16 cellular contexts compared by ENCODE assay signal in genomic region chr12:46553266-46553665, GRCh38.
A peak's percentile ranks its signal among the peaks of the same experiment; 100 is the strongest.
DNase-seq lines count a peak whose midpoint lies in the region; ATAC-seq and TF ChIP-seq lines count a peak whose summit lies in the region.
"Had no signal": no experiment of that assay in that cellular context is flagged by ENCODE, and none has a peak within 500 bp of the region (broad histone marks: within the 10 kb centered on the region; RNA-seq: fewer than 3 reads in every experiment).

No MANE protein-coding gene starts in this region.

- in situ Hi-C loops in GM23248 (cut with MboI) = no loop called here

- no peaks in the 10 kb centered on the region for H3K36me3 Mint-ChIP-seq in natural killer cell treated with Interleukin-12 subunit alpha and Interleukin-12 subunit beta and Interleukin-15 and Interleukin-18, amount 100 ng/mL, for 72 hours

- H3K4me1 ChIP-seq in GM23248 (ENCODE audit: insufficient read depth) = peaks cover 78% of the 10 kb centered on the region
- peaks cover 82% of the 10 kb centered on the region for H3K4me1 ChIP-seq in SJSA1 (replicated peaks)
- peaks cover 20 to 26% (median 24%) of the 10 kb centered on the region in 3 donors for H3K4me1 ChIP-seq in skeletal muscle tissue (ENCODE audit: control insufficient read depth in 3 of 3, insufficient read depth in 3 of 3, low read length in 3 of 3)
- H3K4me1 ChIP-seq: upper lobe of left lung had no signal

- H3K79me2 ChIP-seq in GM23248 (ENCODE audit: insufficient read depth) = peaks cover 13% of the 10 kb centered on the region
- H3K79me2 ChIP-seq: parathyroid adenoma had no signal

- H3K27ac Mint-ChIP-seq in natural killer cell treated with Interleukin-12 subunit alpha and Interleukin-12 subunit beta and Interleukin-15 and Interleukin-18, amount 100 ng/mL, for 72 hours = peak overlapping the region in 1 of 2 donors; percentile 70

- peaks cover 0 to 2% of the 10 kb centered on the region in 2 donors for H3K27me3 Mint-ChIP-seq in natural killer cell treated with Interleukin-12 subunit alpha and Interleukin-12 subunit beta and Interleukin-15 and Interleukin-18, amount 100 ng/mL, for 72 hours

- peak overlapping the region; percentile 24; the same call in 1 of the 2 replicates for H3K9ac ChIP-seq in GM23248
- H3K9ac ChIP-seq in skeletal muscle tissue (ENCODE audit: low read depth in 1 of 3, low read length in 3 of 3) = no peak overlapping the region
- H3K9ac ChIP-seq: parathyroid adenoma had no signal

- H3K4me3 Mint-ChIP-seq in natural killer cell treated with Interleukin-12 subunit alpha and Interleukin-12 subunit beta and Interleukin-15 and Interleukin-18, amount 100 ng/mL, for 72 hours = no peak overlapping the region

- 37 to 44% methylated on average over 2 of the region's 2 CpGs for WGBS in GM23248 (ENCODE audit: low coverage in 1 of 2, low lambda C conversion rate in 2 of 2, missing lambda C conversion rate in 2 of 2), 2 experiments

- TF ChIP-seq CTCF in fibroblast of mammary gland (conservative IDR thresholded peaks at IDR 0.05; ENCODE audit: control insufficient read depth, insufficient read depth, low read depth, low read length) = no peak

- DNase-seq in GM23248 = peak; percentile 88
- DNase-seq in SJSA1 (ENCODE audit: low read depth in 1 of 2, low spot score in 2 of 2) = peak in 1 of 2 experiments; percentile 51
- DNase-seq in fibroblast of mammary gland (ENCODE audit: low read depth) = peak; percentile 90
- DNase-seq in NCI-H1417 treated with DMSO at 0.1 percent for 48 hours (lab: John Stamatoyannopoulos, UW) = no peak
- DNase-seq in natural killer cell treated with Interleukin-12 subunit alpha and Interleukin-12 subunit beta and Interleukin-15 and Interleukin-18, amount 100 ng/mL, for 72 hours (ENCODE audit: low spot score) = no peak
- DNase-seq: foreskin melanocyte, NCI-H1417, T-helper 9 cell, upper lobe of left lung had no signal

- 0 out of 2 replicates have a peak overlapping the region, but pooled peaks have one; percentile 7 for H3K4me3 ChIP-seq in GM23248
- H3K4me3 ChIP-seq in SJSA1 = no peak overlapping the region
- H3K4me3 ChIP-seq in fibroblast of mammary gland (ENCODE audit: control insufficient read depth, low read depth, low read length) = no peak overlapping the region
- no peak overlapping the region for H3K4me3 ChIP-seq in skeletal muscle tissue (ENCODE audit: low read length in 3 of 3)
- H3K4me3 ChIP-seq: ascending aorta, upper lobe of left lung had no signal

- no peak overlapping the region for H2AFZ ChIP-seq in GM23248
- H2AFZ ChIP-seq: parathyroid adenoma had no signal

- H3K9me3 Mint-ChIP-seq in natural killer cell treated with Interleukin-12 subunit alpha and Interleukin-12 subunit beta and Interleukin-15 and Interleukin-18, amount 100 ng/mL, for 72 hours = peaks cover 6% of the 10 kb centered on the region

- H3K36me3 ChIP-seq in GM23248 (ENCODE audit: low read depth) (no peaks in the 10 kb centered on the region), SJSA1 (no peaks in the 10 kb centered on the region), skeletal muscle tissue (ENCODE audit: control insufficient read depth in 3 of 3, insufficient read depth in 3 of 3, low read length in 3 of 3) (no peaks in the 10 kb centered on the region)
- H3K36me3 ChIP-seq: ascending aorta, upper lobe of left lung had no signal

- H3F3A ChIP-seq in GM23248 (ENCODE audit: insufficient read depth) = peaks cover 86% of the 10 kb centered on the region

- ATAC-seq in GM18909 (IDR thresholded peaks at IDR 0.05; ENCODE audit: poor library complexity, unreplicated experiment) (no peak), GM18517 (IDR thresholded peaks at IDR 0.05; ENCODE audit: unreplicated experiment) (no peak)
- no peak for ATAC-seq in natural killer cell treated with Interleukin-12 subunit alpha and Interleukin-12 subunit beta and Interleukin-15 and Interleukin-18, amount 100 ng/mL, for 72 hours
- ATAC-seq: left lobe of liver had no signal

- H3K27ac ChIP-seq in GM23248 (peak overlapping the region; percentile 94), SJSA1 (peak overlapping the region; percentile 24), skeletal muscle tissue (ENCODE audit: low read depth, low read length) (peak overlapping the region; percentile 34)
- H3K27ac ChIP-seq: HL-60, parathyroid adenoma, upper lobe of left lung had no signal

- no peaks in the 10 kb centered on the region for H3K27me3 ChIP-seq in GM23248 (replicated peaks; ENCODE audit: insufficient read depth)
- no peaks in the 10 kb centered on the region for H3K27me3 ChIP-seq in SJSA1 (replicated peaks)
- no peaks in the 10 kb centered on the region for H3K27me3 ChIP-seq in skeletal muscle tissue (ENCODE audit: control insufficient read depth in 3 of 3, insufficient read depth in 3 of 3, low read length in 3 of 3)
- H3K27me3 ChIP-seq: ascending aorta, upper lobe of left lung had no signal

- no peaks in the 10 kb centered on the region for H4K20me1 ChIP-seq in GM23248 (ENCODE audit: insufficient read depth)

- peak overlapping the region; percentile 73 for H3K4me2 ChIP-seq in GM23248 (ENCODE audit: unreplicated experiment)

- no peaks in the 10 kb centered on the region for H3K9me3 ChIP-seq in GM23248 (ENCODE audit: low read depth)
- H3K9me3 ChIP-seq in SJSA1 (replicated peaks) = no peaks in the 10 kb centered on the region
- no peaks in the 10 kb centered on the region for H3K9me3 ChIP-seq in skeletal muscle tissue (ENCODE audit: control insufficient read depth in 3 of 3, low read length in 3 of 3)
- H3K9me3 ChIP-seq: ascending aorta, upper lobe of left lung had no signal

- no peaks in the 10 kb centered on the region for H3K9me2 ChIP-seq in GM23248 (ENCODE audit: insufficient read depth)

- H3K4me1 Mint-ChIP-seq in natural killer cell treated with Interleukin-12 subunit alpha and Interleukin-12 subunit beta and Interleukin-15 and Interleukin-18, amount 100 ng/mL, for 72 hours (ENCODE audit: low read depth in 2 of 2) = peaks cover 32% of the 10 kb centered on the region in 2 donors

Comparison
In these comparisons a context has a peak if more than half of its experiments do, and no peak if none do; other contexts are left out.
1. DNase-seq: peak in GM23248 (single experiment) and fibroblast of mammary gland (single experiment); none in NCI-H1417 treated with DMSO at 0.1 percent for 48 hours (single experiment) and natural killer cell treated with Interleukin-12 subunit alpha and Interleukin-12 subunit beta and Interleukin-15 and Interleukin-18, amount 100 ng/mL, for 72 hours (single experiment).
2. H3K27ac ChIP-seq: peak in every context shown above with its lines; median percentile 94 in GM23248; 34 in skeletal muscle tissue; 24 in SJSA1.